Comparison of ENCODE assay signal across 1 cellular context in genomic region chr9:131282688-131283422, GRCh38.
TF ChIP-seq lines count a peak whose summit lies in the region.

No MANE protein-coding gene starts in this region.

TF ChIP-seq in Ishikawa, 13 proteins besides CTCF, POLR2A, EP300 and RAD21 (continued from another document):
- peak; percentile 88 for TF ChIP-seq REST (IDR thresholded peaks at IDR 0.05; ENCODE audit: low read depth)
